Comparison of ENCODE assay signal across 21 cellular contexts in the genomic region with DNA sequence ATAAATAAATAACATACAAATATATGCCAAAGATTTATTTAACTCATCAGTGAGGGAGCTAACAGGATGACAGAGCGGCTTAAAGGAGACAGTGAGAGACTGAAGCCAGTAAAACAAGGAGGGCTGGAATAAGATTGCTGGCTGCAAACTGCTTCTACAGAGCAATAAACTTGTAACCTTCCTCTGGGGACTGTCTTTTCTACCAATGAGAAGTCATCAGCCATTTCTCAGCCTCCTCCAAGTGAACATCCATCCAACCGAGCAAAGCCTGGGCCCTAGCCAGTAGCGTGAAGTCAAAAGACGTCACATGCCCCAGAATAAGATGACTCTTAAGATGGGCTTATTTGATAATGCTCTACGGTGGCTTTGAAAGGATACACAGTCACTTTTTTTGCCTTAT. TPM values are rescaled to one million over a fixed set of nuclear protein-coding genes. Genes with fewer than 3 reads are reported as not detected.
DNase-seq lines count a peak whose midpoint lies in the region; ATAC-seq and TF ChIP-seq lines count a peak whose summit lies in the region.
"Had no signal": no experiment of that assay in that cellular context is flagged by ENCODE, and none has a peak within 500 bp of the region (broad histone marks: within the 10 kb centered on the region; RNA-seq: fewer than 3 reads in every experiment).

No MANE protein-coding gene starts in this region.

- H3K4me1 Mint-ChIP-seq in activated CD8-positive, alpha-beta memory T cell treated with anti-CD3 and anti-CD28 coated beads, Interleukin-2, amount 10 ng/mL, durations not matched to agents 7 days and 5 days, result peaks cover 6% of the 10 kb centered on the region
- peaks cover 19% of the 10 kb centered on the region for H3K4me1 Mint-ChIP-seq in activated T-cell treated with anti-CD3 and anti-CD28 coated beads, Interleukin-2, amount 50 U/mL, for 72 hours (ENCODE audit: low read depth)

- in situ Hi-C loops in GM13977 (cut with MboI; ENCODE audit: low pct_unique_long_range_greater_than_20kb, low sequenced_read_pairs, unreplicated experiment), result no loop called here
- in situ Hi-C loops in mammary epithelial cell (cut with MboI; ENCODE audit: low sequenced_read_pairs in 2 of 2), result no loop called here

- intact Hi-C loops in mammary epithelial cell (cut with micrococcal nuclease), result no loop called here

- no TSS peak for BruUV-seq in mammary epithelial cell (replicated peaks; lab: Mats Ljungman, UMichigan)

- ATAC-seq in activated CD8-positive, alpha-beta memory T cell treated with anti-CD3 and anti-CD28 coated beads, Interleukin-2, amount 10 ng/mL, durations not matched to agents 7 days and 5 days, result no peak
- ATAC-seq in activated T-cell treated with anti-CD3 and anti-CD28 coated beads, Interleukin-2, amount 50 U/mL, for 72 hours (replicated peaks in 1 of 2), result no peak
- ATAC-seq: GM23338 had no signal

- no peak overlapping the region for H3K9ac ChIP-seq in mammary epithelial cell (ENCODE audit: insufficient read depth, low read length)

- no peaks in the 10 kb centered on the region for H3K36me3 Mint-ChIP-seq in activated CD8-positive, alpha-beta memory T cell treated with anti-CD3 and anti-CD28 coated beads, Interleukin-2, amount 10 ng/mL, durations not matched to agents 7 days and 5 days
- H3K36me3 Mint-ChIP-seq in activated T-cell treated with anti-CD3 and anti-CD28 coated beads, Interleukin-2, amount 50 U/mL, for 72 hours (ENCODE audit: insufficient read depth in 2 of 2), result no peaks in the 10 kb centered on the region
- H3K36me3 Mint-ChIP-seq: CD4-positive, CD25-positive, alpha-beta regulatory T cell; CD8-positive, alpha-beta memory T cell had no signal

- no peak overlapping the region for H3K4me3 ChIP-seq in mammary epithelial cell (replicated peaks in 1 of 3; ENCODE audit: insufficient read depth in 1 of 3, low read depth in 2 of 3, low read length in 3 of 3)
- H3K4me3 ChIP-seq: GM23338 had no signal

- no peak overlapping the region for H3K4me3 Mint-ChIP-seq in activated CD8-positive, alpha-beta memory T cell treated with anti-CD3 and anti-CD28 coated beads, Interleukin-2, amount 10 ng/mL, durations not matched to agents 7 days and 5 days
- H3K4me3 Mint-ChIP-seq in activated T-cell treated with anti-CD3 and anti-CD28 coated beads, Interleukin-2, amount 50 U/mL, for 72 hours, result no peak overlapping the region
- H3K4me3 Mint-ChIP-seq: CD4-positive, CD25-positive, alpha-beta regulatory T cell; CD8-positive, alpha-beta memory T cell; GM23338; HFFc6 had no signal

- H3K4me1 ChIP-seq in mammary epithelial cell (ENCODE audit: insufficient read depth, low read length), result peaks cover 1% of the 10 kb centered on the region
- H3K4me1 ChIP-seq: BE2C had no signal

- peaks cover 48% of the 10 kb centered on the region for H3K27me3 Mint-ChIP-seq in activated CD8-positive, alpha-beta memory T cell treated with anti-CD3 and anti-CD28 coated beads, Interleukin-2, amount 10 ng/mL, durations not matched to agents 7 days and 5 days
- peaks cover 35% of the 10 kb centered on the region for H3K27me3 Mint-ChIP-seq in activated T-cell treated with anti-CD3 and anti-CD28 coated beads, Interleukin-2, amount 50 U/mL, for 72 hours (ENCODE audit: low read depth)

- no peak overlapping the region for H3K4me2 ChIP-seq in mammary epithelial cell (ENCODE audit: insufficient read depth, low read depth, low read length)
- H3K4me2 ChIP-seq: GM23338 had no signal

- H3K27ac ChIP-seq in mammary epithelial cell (ENCODE audit: insufficient read depth, low read depth, low read length), result no peak overlapping the region

- H4K20me1 ChIP-seq in mammary epithelial cell (ENCODE audit: insufficient read depth, low read length), result no peaks in the 10 kb centered on the region

- WGBS in mammary epithelial cell (ENCODE audit: low coverage, missing lambda C conversion rate), result 88% methylated on average over 5 of the region's 5 CpGs

- no peak overlapping the region for H3K27ac Mint-ChIP-seq in activated CD8-positive, alpha-beta memory T cell treated with anti-CD3 and anti-CD28 coated beads, Interleukin-2, amount 10 ng/mL, durations not matched to agents 7 days and 5 days
- H3K27ac Mint-ChIP-seq in activated T-cell treated with anti-CD3 and anti-CD28 coated beads, Interleukin-2, amount 50 U/mL, for 72 hours, result no peak overlapping the region
- H3K27ac Mint-ChIP-seq: CD4-positive, CD25-positive, alpha-beta regulatory T cell; GM23338; HFFc6 had no signal

- no peak overlapping the region for H2AFZ ChIP-seq in mammary epithelial cell (ENCODE audit: low read depth, low read length)
- H2AFZ ChIP-seq: GM23338 had no signal

- no peaks in the 10 kb centered on the region for H3K9me3 ChIP-seq in mammary epithelial cell (replicated peaks; ENCODE audit: insufficient read depth, low read length)
- H3K9me3 ChIP-seq: BE2C had no signal

- H3K36me3 ChIP-seq in mammary epithelial cell (ENCODE audit: insufficient read depth, low read length), result no peaks in the 10 kb centered on the region
- H3K36me3 ChIP-seq: BE2C had no signal

- H3K27me3 ChIP-seq in mammary epithelial cell (ENCODE audit: insufficient read depth, low read length), result peaks cover 14% of the 10 kb centered on the region
- H3K27me3 ChIP-seq: BE2C had no signal

- TF ChIP-seq CTCF in GM13977 (IDR thresholded peaks at IDR 0.05; ENCODE audit: extremely low read depth, insufficient read depth, missing control alignments) (no peak), mammary epithelial cell (conservative IDR thresholded peaks at IDR 0.05 in 1 of 2, IDR thresholded peaks at IDR 0.05 in 1 of 2; ENCODE audit: extremely low read depth in 1 of 2, insufficient read depth in 1 of 2, low read depth in 1 of 2, low read length in 2 of 2) (no peak)

- H3K9me3 Mint-ChIP-seq in activated CD8-positive, alpha-beta memory T cell treated with anti-CD3 and anti-CD28 coated beads, Interleukin-2, amount 10 ng/mL, durations not matched to agents 7 days and 5 days (ENCODE audit: low read depth), result no peaks in the 10 kb centered on the region
- H3K9me3 Mint-ChIP-seq in activated T-cell treated with anti-CD3 and anti-CD28 coated beads, Interleukin-2, amount 50 U/mL, for 72 hours, result no peaks in the 10 kb centered on the region
- H3K9me3 Mint-ChIP-seq: CD4-positive, CD25-positive, alpha-beta regulatory T cell; CD8-positive, alpha-beta memory T cell; GM23338; HFFc6 had no signal

- CTCF ChIA-PET in activated CD8-positive, alpha-beta memory T cell treated with anti-CD3 and anti-CD28 coated beads, Interleukin-2, amount 10 ng/mL, durations not matched to agents 7 days and 5 days (lab: Charles Lee), result no interaction called here
- CTCF ChIA-PET in mammary epithelial cell (lab: Charles Lee; ENCODE audit: low non-redundant PET), result no interaction called here

- dilution Hi-C loops in mammary epithelial cell (cut with HindIII; ENCODE audit: low sequenced_read_pairs), result no loop called here

- H3K79me2 ChIP-seq in mammary epithelial cell (ENCODE audit: insufficient read depth, low read length), result no peaks in the 10 kb centered on the region

- peak; percentile 22 for DNase-seq in activated CD8-positive, alpha-beta memory T cell treated with anti-CD3 and anti-CD28 coated beads, Interleukin-2, amount 50 U/mL, for 48 hours
- DNase-seq in activated CD8-positive, alpha-beta memory T cell treated with anti-CD3 and anti-CD28 coated beads, Interleukin-2, amount 10 ng/mL, durations not matched to agents 7 days and 5 days, result no peak
- DNase-seq in GM13977 (ENCODE audit: low spot score), result peak; percentile 8
- peak; percentile 7 for DNase-seq in islet precursor cell
- DNase-seq in mammary epithelial cell, result no peak
- DNase-seq in NCI-H446 treated with DMSO at 0.1 percent for 48 hours (lab: John Stamatoyannopoulos, UW), result no peak
- DNase-seq in activated T-cell treated with anti-CD3 and anti-CD28 coated beads, Interleukin-2, amount 50 U/mL, for 72 hours, result no peak
- DNase-seq: 8988T; BE2C; C1 segment of cervical spinal cord; CD4-positive, CD25-positive, alpha-beta regulatory T cell; CD8-positive, alpha-beta memory T cell; COR-L47; DMS 273 treated with DMSO at 0.1 percent for 48 hours; HCEC 1CT; HFFc6; IMR-90; KBM-7 had no signal

RNA-seq across cellular contexts. Expression of gene CPXM1, which starts 42.5 kb away (rescaled TPM):
- under 1 TPM; 0.35 to 0.68 TPM for total RNA-seq in activated CD8-positive, alpha-beta memory T cell treated with anti-CD3 and anti-CD28 coated beads, Interleukin-2, amount 10 ng/mL, durations not matched to agents 7 days and 5 days
- total RNA-seq in mammary epithelial cell, result under 1 TPM in 1 of 2 donors, not detected in 1; under 0.01 TPM
- polyA plus RNA-seq in mammary epithelial cell, result not detected
- not detected for polyA minus RNA-seq in mammary epithelial cell
- total RNA-seq in activated T-cell treated with anti-CD3 and anti-CD28 coated beads, Interleukin-2, amount 50 U/mL, for 72 hours, result 1 to 10 TPM; 4.0 to 4.4 TPM
- polyA plus RNA-seq: CD8-positive, alpha-beta memory T cell had no signal

RNA-seq across cellular contexts. Expression of gene C20orf141, which starts 56.8 kb away (rescaled TPM):
- not detected for total RNA-seq in activated CD8-positive, alpha-beta memory T cell treated with anti-CD3 and anti-CD28 coated beads, Interleukin-2, amount 10 ng/mL, durations not matched to agents 7 days and 5 days
- total RNA-seq in mammary epithelial cell, result not detected
- polyA plus RNA-seq in mammary epithelial cell, result not detected
- not detected for polyA minus RNA-seq in mammary epithelial cell
- total RNA-seq in activated T-cell treated with anti-CD3 and anti-CD28 coated beads, Interleukin-2, amount 50 U/mL, for 72 hours, result not detected
- total RNA-seq: A673; CD4-positive, CD25-positive, alpha-beta regulatory T cell; CD8-positive, alpha-beta memory T cell; GM23338; HFFc6 had no signal
- polyA plus RNA-seq: AG04450; CD4-positive, CD25-positive, alpha-beta regulatory T cell; CD8-positive, alpha-beta memory T cell; GM23338 had no signal

RNA-seq across cellular contexts. Expression of gene TMEM239, which starts 58.2 kb away (rescaled TPM):
- not detected for total RNA-seq in activated CD8-positive, alpha-beta memory T cell treated with anti-CD3 and anti-CD28 coated beads, Interleukin-2, amount 10 ng/mL, durations not matched to agents 7 days and 5 days
- not detected for total RNA-seq in mammary epithelial cell
- not detected for polyA plus RNA-seq in mammary epithelial cell
- polyA minus RNA-seq in mammary epithelial cell, result not detected
- total RNA-seq in activated T-cell treated with anti-CD3 and anti-CD28 coated beads, Interleukin-2, amount 50 U/mL, for 72 hours, result not detected
- total RNA-seq: A673; CD4-positive, CD25-positive, alpha-beta regulatory T cell; CD8-positive, alpha-beta memory T cell; GM23338; HFFc6; IMR-90 had no signal
- polyA plus RNA-seq: AG04450; CD4-positive, CD25-positive, alpha-beta regulatory T cell; CD8-positive, alpha-beta memory T cell; GM23338 had no signal

Comparison
In these comparisons a context has a peak if more than half of its experiments do, and no peak if none do; other contexts are left out.
1. DNase-seq: peak in activated CD8-positive, alpha-beta memory T cell treated with anti-CD3 and anti-CD28 coated beads, Interleukin-2, amount 50 U/mL, for 48 hours (single experiment), GM13977 (single experiment) and islet precursor cell (single experiment); none in activated CD8-positive, alpha-beta memory T cell treated with anti-CD3 and anti-CD28 coated beads, Interleukin-2, amount 10 ng/mL, durations not matched to agents 7 days and 5 days (single experiment), mammary epithelial cell (single experiment), NCI-H446 treated with DMSO at 0.1 percent for 48 hours (single experiment) and activated T-cell treated with anti-CD3 and anti-CD28 coated beads, Interleukin-2, amount 50 U/mL, for 72 hours (0 of 2).